In genomic region chr13:44293908-44294735, GRCh38 we compare ENCODE assay signal across 10 cellular contexts.
DNase-seq lines count a peak whose midpoint lies in the region; ATAC-seq and TF ChIP-seq lines count a peak whose summit lies in the region.
"Had no signal": no experiment of that assay in that cellular context is flagged by ENCODE, and none has a peak within 500 bp of the region (broad histone marks: within the 10 kb centered on the region; RNA-seq: fewer than 3 reads in every experiment).

No MANE protein-coding gene starts in this region.

- no peak for TF ChIP-seq CTCF in mucosa of descending colon (IDR thresholded peaks at IDR 0.05)

- intact Hi-C loops in mucosa of descending colon (cut with DNase I, micrococcal nuclease): no loop called here

- in situ Hi-C loops in G401 (cut with HindIII; ENCODE audit: low sequenced_read_pairs): no loop called here

- peak; percentile 32 for DNase-seq in Ammon's horn (ENCODE audit: low spot score)
- DNase-seq in MV-4-11 (lab: John Stamatoyannopoulos, UW): peak; percentile 30
- peak; percentile 19 for DNase-seq in dedifferentiated amniotic fluid mesenchymal stem cell (ENCODE audit: extremely low spot score)
- no peak for DNase-seq in mucosa of descending colon
- DNase-seq in G401 (ENCODE audit: low spot score): no peak
- no peak for DNase-seq in NCI-H146 (lab: John Stamatoyannopoulos, UW)
- DNase-seq: CD8-positive, alpha-beta memory T cell; stimulated activated CD4-positive, alpha-beta T cell treated with anti-CD3 and anti-CD28 coated beads, Interleukin-4, amount 100 ng/mL, for 1 hour had no signal

- no peaks in the 10 kb centered on the region for H3K9me3 ChIP-seq in mucosa of descending colon

- ATAC-seq in mucosa of descending colon (peak; percentile 36), GM21447 (IDR thresholded peaks at IDR 0.05; ENCODE audit: unreplicated experiment) (no peak), GM18517 (IDR thresholded peaks at IDR 0.05; ENCODE audit: unreplicated experiment) (no peak)

- no peaks in the 10 kb centered on the region for H3K36me3 ChIP-seq in mucosa of descending colon (ENCODE audit: low read depth)

- no peaks in the 10 kb centered on the region for H3K4me1 ChIP-seq in mucosa of descending colon (ENCODE audit: low read depth)

- H3K4me3 ChIP-seq in mucosa of descending colon: no peak overlapping the region

Comparison
In these comparisons a context has a peak if more than half of its experiments do, and no peak if none do; other contexts are left out.
1. DNase-seq: peak in Ammon's horn (single experiment), MV-4-11 (single experiment) and dedifferentiated amniotic fluid mesenchymal stem cell (single experiment); none in mucosa of descending colon (0 of 3), G401 (single experiment) and NCI-H146 (single experiment).